ENCODE assay signal across 20 cellular contexts in the genomic region with DNA sequence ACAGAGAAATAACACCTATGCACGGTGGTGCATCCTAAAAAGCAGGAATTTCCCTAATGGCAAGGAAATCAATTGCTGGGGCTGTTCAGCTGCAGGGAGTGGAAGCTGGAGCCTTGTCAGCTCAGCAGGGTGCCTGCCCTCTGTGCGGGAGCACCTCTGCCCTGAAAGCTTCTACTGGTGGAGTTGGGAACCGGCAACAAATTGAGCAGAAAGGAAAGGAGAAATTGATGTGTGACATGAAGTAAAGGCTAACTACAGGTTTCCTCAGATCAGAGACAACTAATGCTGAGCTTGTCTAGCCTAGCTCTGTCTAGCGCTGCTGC.
"Had no signal": no experiment of that assay in that cellular context is flagged by ENCODE, and none has a peak within 500 bp of the region (broad histone marks: within the 10 kb centered on the region; RNA-seq: fewer than 3 reads in every experiment).

No MANE protein-coding gene starts in this region.

- H3K9me3 ChIP-seq: ascending aorta, colonic mucosa, gastroesophageal sphincter, psoas muscle, right lobe of liver, spleen, upper lobe of right lung had no signal

- H3K4me1 ChIP-seq: ascending aorta, colonic mucosa, right lobe of liver had no signal

- H3K4me3 ChIP-seq: ascending aorta, colonic mucosa, gastroesophageal sphincter, hepatocyte, lung, psoas muscle, right lobe of liver, spleen, upper lobe of right lung had no signal

- H3K27ac ChIP-seq: ascending aorta, colonic mucosa, epithelial cell of prostate, gastroesophageal sphincter, hepatocyte, right lobe of liver, spleen, upper lobe of right lung had no signal

- ATAC-seq: activated CD8-positive, alpha-beta T cell treated with anti-CD3 and anti-CD28 coated beads for 36 hours; activated T-cell treated with anti-CD3 and anti-CD28 coated beads, Interleukin-2, amount 50 U/mL, for 72 hours; gastroesophageal sphincter; left colon; natural killer cell; right lobe of liver; upper lobe of right lung had no signal

- DNase-seq: activated CD8-positive, alpha-beta memory T cell treated with anti-CD3 and anti-CD28 coated beads, Interleukin-2, amount 50 U/mL, for 4 hours; activated CD8-positive, alpha-beta T cell treated with anti-CD3 and anti-CD28 coated beads for 36 hours; activated naive CD4-positive, alpha-beta T cell; activated T-cell treated with anti-CD3 and anti-CD28 coated beads, Interleukin-2, amount 50 U/mL, for 72 hours; colonic mucosa; effector memory CD4-positive, alpha-beta T cell; left colon; natural killer cell; right lobe of liver; spleen; stimulated activated CD4-positive, alpha-beta T cell treated with anti-CD3 and anti-CD28 coated beads, Interleukin-2, amount 100 ng/mL, for 24 hours; stimulated activated naive CD4-positive, alpha-beta T cell; T-helper 9 cell; upper lobe of right lung had no signal
